Comparison of ENCODE assay signal across 1 cellular context in the genomic region with DNA sequence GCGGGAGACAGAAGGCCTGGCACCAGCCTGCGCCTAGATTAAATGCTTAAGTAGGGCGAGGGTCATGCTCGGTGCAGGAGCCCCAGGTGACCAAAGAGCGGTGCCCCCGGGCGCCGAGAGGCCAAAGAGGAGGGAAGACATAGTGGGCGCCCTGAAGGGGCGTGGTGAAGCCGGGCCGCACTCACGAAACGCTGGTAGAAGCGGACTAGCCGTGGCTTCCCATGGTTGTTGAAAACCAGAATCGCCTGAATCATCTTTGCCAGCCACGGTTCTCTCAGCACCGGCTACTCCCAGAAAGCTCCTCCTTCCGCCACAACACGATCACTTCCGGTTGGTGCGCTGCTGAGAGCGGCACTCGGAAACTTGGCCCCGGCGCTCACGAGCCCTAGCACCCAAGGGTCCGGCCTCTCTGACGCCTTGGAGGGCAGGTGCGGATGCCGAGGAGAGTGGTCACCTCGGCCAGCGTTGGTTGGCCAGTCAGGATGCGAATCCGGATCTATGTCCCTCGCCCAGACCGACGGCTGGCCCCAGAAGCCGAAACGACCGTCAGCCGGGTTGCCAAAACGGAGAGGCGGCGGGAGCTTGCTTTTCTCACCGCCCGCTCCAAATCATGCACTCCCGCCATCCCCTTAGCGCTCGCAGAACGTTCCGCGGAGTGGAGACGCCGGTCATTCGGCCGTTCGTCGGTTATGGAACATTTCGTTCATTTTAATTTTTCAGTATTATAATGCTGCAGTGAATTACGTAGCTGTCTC.
TF ChIP-seq lines count a peak whose summit lies in the region.

TSS of gene AP3S2 (minus strand) at position 299 of the 755 bp plus-strand sequence. CDS start at position 254, 45 bp downstream.

TF ChIP-seq in HepG2, 621 proteins besides CTCF, POLR2A, EP300 and RAD21 (continued from another document and continues in another):
- TF ChIP-seq, protein P1, sequence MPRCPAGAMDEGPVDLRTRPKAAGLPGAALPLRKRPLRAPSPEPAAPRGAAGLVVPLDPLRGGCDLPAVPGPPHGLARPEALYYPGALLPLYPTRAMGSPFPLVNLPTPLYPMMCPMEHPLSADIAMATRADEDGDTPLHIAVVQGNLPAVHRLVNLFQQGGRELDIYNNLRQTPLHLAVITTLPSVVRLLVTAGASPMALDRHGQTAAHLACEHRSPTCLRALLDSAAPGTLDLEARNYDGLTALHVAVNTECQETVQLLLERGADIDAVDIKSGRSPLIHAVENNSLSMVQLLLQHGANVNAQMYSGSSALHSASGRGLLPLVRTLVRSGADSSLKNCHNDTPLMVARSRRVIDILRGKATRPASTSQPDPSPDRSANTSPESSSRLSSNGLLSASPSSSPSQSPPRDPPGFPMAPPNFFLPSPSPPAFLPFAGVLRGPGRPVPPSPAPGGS (CRISPR knock-in tag; IDR thresholded peaks at IDR 0.05): peak; percentile 94
- TF ChIP-seq, protein P2, sequence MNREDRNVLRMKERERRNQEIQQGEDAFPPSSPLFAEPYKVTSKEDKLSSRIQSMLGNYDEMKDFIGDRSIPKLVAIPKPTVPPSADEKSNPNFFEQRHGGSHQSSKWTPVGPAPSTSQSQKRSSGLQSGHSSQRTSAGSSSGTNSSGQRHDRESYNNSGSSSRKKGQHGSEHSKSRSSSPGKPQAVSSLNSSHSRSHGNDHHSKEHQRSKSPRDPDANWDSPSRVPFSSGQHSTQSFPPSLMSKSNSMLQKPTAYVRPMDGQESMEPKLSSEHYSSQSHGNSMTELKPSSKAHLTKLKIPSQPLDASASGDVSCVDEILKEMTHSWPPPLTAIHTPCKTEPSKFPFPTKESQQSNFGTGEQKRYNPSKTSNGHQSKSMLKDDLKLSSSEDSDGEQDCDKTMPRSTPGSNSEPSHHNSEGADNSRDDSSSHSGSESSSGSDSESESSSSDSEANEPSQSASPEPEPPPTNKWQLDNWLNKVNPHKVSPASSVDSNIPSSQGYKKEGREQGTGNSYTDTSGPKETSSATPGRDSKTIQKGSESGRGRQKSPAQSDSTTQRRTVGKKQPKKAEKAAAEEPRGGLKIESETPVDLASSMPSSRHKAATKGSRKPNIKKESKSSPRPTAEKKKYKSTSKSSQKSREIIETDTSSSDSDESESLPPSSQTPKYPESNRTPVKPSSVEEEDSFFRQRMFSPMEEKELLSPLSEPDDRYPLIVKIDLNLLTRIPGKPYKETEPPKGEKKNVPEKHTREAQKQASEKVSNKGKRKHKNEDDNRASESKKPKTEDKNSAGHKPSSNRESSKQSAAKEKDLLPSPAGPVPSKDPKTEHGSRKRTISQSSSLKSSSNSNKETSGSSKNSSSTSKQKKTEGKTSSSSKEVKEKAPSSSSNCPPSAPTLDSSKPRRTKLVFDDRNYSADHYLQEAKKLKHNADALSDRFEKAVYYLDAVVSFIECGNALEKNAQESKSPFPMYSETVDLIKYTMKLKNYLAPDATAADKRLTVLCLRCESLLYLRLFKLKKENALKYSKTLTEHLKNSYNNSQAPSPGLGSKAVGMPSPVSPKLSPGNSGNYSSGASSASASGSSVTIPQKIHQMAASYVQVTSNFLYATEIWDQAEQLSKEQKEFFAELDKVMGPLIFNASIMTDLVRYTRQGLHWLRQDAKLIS (CRISPR knock-in tag; IDR thresholded peaks at IDR 0.05): peak; percentile 87; the same call in 1 of the 2 replicates
- TF ChIP-seq, protein P3, sequence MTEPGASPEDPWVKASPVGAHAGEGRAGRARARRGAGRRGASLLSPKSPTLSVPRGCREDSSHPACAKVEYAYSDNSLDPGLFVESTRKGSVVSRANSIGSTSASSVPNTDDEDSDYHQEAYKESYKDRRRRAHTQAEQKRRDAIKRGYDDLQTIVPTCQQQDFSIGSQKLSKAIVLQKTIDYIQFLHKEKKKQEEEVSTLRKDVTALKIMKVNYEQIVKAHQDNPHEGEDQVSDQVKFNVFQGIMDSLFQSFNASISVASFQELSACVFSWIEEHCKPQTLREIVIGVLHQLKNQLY (CRISPR knock-in tag; IDR thresholded peaks at IDR 0.05): peak; percentile 40; the same call in 1 of the 2 replicates
- peak; percentile 85 for TF ChIP-seq ZNF552 (CRISPR knock-in tag; IDR thresholded peaks at IDR 0.05; ENCODE audit: borderline replicate concordance)
- peak; percentile 92; the same call in 1 of the 2 replicates for TF ChIP-seq ZNF83 (CRISPR knock-in tag; IDR thresholded peaks at IDR 0.05; ENCODE audit: borderline replicate concordance)
- 0 out of 2 replicates have a peak, but pooled peaks have one; percentile 48 for TF ChIP-seq ZKSCAN1 (IDR thresholded peaks at IDR 0.05; ENCODE audit: low read length)
- TF ChIP-seq ZNF776 (CRISPR knock-in tag; IDR thresholded peaks at IDR 0.05): peak; percentile 81; the same call in 1 of the 2 replicates
- TF ChIP-seq, protein P4, sequence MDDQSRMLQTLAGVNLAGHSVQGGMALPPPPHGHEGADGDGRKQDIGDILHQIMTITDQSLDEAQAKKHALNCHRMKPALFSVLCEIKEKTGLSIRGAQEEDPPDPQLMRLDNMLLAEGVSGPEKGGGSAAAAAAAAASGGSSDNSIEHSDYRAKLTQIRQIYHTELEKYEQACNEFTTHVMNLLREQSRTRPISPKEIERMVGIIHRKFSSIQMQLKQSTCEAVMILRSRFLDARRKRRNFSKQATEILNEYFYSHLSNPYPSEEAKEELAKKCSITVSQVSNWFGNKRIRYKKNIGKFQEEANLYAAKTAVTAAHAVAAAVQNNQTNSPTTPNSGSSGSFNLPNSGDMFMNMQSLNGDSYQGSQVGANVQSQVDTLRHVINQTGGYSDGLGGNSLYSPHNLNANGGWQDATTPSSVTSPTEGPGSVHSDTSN (CRISPR knock-in tag; IDR thresholded peaks at IDR 0.05; ENCODE audit: borderline replicate concordance): no peak
- no peak for TF ChIP-seq TAF15 (IDR thresholded peaks at IDR 0.05; ENCODE audit: low read depth, low read length, poor library complexity, severe bottlenecking)
- TF ChIP-seq MTA1 (CRISPR knock-in tag; IDR thresholded peaks at IDR 0.05; ENCODE audit: borderline replicate concordance): peak; percentile 96; the same call in 1 of the 2 replicates
- no peak for TF ChIP-seq ZBTB49 (CRISPR knock-in tag; IDR thresholded peaks at IDR 0.05; ENCODE audit: borderline replicate concordance)
- TF ChIP-seq MIER3 (CRISPR knock-in tag; IDR thresholded peaks at IDR 0.05; ENCODE audit: borderline replicate concordance): peak; percentile 98
- TF ChIP-seq, protein P5, sequence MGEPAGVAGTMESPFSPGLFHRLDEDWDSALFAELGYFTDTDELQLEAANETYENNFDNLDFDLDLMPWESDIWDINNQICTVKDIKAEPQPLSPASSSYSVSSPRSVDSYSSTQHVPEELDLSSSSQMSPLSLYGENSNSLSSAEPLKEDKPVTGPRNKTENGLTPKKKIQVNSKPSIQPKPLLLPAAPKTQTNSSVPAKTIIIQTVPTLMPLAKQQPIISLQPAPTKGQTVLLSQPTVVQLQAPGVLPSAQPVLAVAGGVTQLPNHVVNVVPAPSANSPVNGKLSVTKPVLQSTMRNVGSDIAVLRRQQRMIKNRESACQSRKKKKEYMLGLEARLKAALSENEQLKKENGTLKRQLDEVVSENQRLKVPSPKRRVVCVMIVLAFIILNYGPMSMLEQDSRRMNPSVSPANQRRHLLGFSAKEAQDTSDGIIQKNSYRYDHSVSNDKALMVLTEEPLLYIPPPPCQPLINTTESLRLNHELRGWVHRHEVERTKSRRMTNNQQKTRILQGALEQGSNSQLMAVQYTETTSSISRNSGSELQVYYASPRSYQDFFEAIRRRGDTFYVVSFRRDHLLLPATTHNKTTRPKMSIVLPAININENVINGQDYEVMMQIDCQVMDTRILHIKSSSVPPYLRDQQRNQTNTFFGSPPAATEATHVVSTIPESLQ (CRISPR knock-in tag; conservative IDR thresholded peaks at IDR 0.05): 0 out of 2 replicates have a peak, but pooled peaks have one; percentile 45
- no peak; the same call in 1 of the 2 replicates for TF ChIP-seq ZNF704 (CRISPR knock-in tag; IDR thresholded peaks at IDR 0.05; ENCODE audit: borderline replicate concordance)
- peak; percentile 32; the same call in 1 of the 2 replicates for TF ChIP-seq ZNF460 (CRISPR knock-in tag; IDR thresholded peaks at IDR 0.05; ENCODE audit: borderline replicate concordance)
- peak; percentile 85 for TF ChIP-seq ELF3 (CRISPR knock-in tag; IDR thresholded peaks at IDR 0.05)
- TF ChIP-seq PRPF4 (IDR thresholded peaks at IDR 0.05; ENCODE audit: low read depth, low read length, poor library complexity, severe bottlenecking): no peak
- no peak for TF ChIP-seq HNRNPH1 (optimal IDR thresholded peaks at IDR 0.05; ENCODE audit: low read depth, low read length)
- TF ChIP-seq, protein P6, sequence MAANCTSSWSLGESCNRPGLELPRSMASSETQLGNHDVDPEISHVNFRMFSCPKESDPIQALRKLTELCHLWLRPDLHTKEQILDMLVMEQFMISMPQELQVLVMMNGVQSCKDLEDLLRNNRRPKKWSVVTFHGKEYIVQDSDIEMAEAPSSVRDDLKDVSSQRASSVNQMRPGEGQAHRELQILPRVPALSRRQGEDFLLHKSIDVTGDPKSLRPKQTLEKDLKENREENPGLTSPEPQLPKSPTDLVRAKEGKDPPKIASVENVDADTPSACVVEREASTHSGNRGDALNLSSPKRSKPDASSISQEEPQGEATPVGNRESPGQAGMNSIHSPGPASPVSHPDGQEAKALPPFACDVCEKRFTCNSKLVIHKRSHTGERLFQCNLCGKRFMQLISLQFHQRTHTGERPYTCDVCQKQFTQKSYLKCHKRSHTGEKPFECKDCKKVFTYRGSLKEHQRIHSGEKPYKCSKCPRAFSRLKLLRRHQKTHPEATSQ (CRISPR knock-in tag; IDR thresholded peaks at IDR 0.05; ENCODE audit: borderline replicate concordance): peak; percentile 92; the same call in 1 of the 2 replicates
- TF ChIP-seq ZFP1 (CRISPR knock-in tag; IDR thresholded peaks at IDR 0.05): 0 out of 2 replicates have a peak, but pooled peaks have one; percentile 65
- TF ChIP-seq KLF9 (CRISPR knock-in tag; IDR thresholded peaks at IDR 0.05; ENCODE audit: low read depth): 0 out of 2 replicates have a peak, but pooled peaks have one; percentile 56
- TF ChIP-seq IKZF4 (CRISPR knock-in tag; IDR thresholded peaks at IDR 0.05; ENCODE audit: borderline replicate concordance, low read depth, not compliant biosample characterization): no peak
- TF ChIP-seq, protein P7, sequence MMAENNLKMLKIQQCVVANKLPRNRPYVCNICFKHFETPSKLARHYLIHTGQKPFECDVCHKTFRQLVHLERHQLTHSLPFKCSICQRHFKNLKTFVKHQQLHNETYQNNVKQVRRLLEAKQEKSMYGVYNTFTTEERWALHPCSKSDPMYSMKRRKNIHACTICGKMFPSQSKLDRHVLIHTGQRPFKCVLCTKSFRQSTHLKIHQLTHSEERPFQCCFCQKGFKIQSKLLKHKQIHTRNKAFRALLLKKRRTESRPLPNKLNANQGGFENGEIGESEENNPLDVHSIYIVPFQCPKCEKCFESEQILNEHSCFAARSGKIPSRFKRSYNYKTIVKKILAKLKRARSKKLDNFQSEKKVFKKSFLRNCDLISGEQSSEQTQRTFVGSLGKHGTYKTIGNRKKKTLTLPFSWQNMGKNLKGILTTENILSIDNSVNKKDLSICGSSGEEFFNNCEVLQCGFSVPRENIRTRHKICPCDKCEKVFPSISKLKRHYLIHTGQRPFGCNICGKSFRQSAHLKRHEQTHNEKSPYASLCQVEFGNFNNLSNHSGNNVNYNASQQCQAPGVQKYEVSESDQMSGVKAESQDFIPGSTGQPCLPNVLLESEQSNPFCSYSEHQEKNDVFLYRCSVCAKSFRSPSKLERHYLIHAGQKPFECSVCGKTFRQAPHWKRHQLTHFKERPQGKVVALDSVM (CRISPR knock-in tag; IDR thresholded peaks at IDR 0.05): peak; percentile 69
- TF ChIP-seq RBM39 (IDR thresholded peaks at IDR 0.05; ENCODE audit: low read depth, low read length, poor library complexity, severe bottlenecking): peak; percentile 81
- TF ChIP-seq, protein P8, sequence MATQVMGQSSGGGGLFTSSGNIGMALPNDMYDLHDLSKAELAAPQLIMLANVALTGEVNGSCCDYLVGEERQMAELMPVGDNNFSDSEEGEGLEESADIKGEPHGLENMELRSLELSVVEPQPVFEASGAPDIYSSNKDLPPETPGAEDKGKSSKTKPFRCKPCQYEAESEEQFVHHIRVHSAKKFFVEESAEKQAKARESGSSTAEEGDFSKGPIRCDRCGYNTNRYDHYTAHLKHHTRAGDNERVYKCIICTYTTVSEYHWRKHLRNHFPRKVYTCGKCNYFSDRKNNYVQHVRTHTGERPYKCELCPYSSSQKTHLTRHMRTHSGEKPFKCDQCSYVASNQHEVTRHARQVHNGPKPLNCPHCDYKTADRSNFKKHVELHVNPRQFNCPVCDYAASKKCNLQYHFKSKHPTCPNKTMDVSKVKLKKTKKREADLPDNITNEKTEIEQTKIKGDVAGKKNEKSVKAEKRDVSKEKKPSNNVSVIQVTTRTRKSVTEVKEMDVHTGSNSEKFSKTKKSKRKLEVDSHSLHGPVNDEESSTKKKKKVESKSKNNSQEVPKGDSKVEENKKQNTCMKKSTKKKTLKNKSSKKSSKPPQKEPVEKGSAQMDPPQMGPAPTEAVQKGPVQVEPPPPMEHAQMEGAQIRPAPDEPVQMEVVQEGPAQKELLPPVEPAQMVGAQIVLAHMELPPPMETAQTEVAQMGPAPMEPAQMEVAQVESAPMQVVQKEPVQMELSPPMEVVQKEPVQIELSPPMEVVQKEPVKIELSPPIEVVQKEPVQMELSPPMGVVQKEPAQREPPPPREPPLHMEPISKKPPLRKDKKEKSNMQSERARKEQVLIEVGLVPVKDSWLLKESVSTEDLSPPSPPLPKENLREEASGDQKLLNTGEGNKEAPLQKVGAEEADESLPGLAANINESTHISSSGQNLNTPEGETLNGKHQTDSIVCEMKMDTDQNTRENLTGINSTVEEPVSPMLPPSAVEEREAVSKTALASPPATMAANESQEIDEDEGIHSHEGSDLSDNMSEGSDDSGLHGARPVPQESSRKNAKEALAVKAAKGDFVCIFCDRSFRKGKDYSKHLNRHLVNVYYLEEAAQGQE (IDR thresholded peaks at IDR 0.05; ENCODE audit: borderline replicate concordance in 1 of 2, low read depth in 1 of 2, low read length in 2 of 2): peak in 1 of 2 experiments; percentile 59; a peak in 1 of 4 replicates
